Comparison of ENCODE assay signal across 3 cellular contexts in genomic region chr12:97903356-97903755, GRCh38.
"Had no signal": no experiment of that assay in that cellular context is flagged by ENCODE, and none has a peak within 500 bp of the region (broad histone marks: within the 10 kb centered on the region; RNA-seq: fewer than 3 reads in every experiment).

No MANE protein-coding gene starts in this region.

- DNase-seq: GDM1, GF-D8 had no signal

- H3K4me3 ChIP-seq: GM12878 had no signal

- ATAC-seq: GM12878 had no signal
